ENCODE assay signal across 15 cellular contexts in the genomic region with DNA sequence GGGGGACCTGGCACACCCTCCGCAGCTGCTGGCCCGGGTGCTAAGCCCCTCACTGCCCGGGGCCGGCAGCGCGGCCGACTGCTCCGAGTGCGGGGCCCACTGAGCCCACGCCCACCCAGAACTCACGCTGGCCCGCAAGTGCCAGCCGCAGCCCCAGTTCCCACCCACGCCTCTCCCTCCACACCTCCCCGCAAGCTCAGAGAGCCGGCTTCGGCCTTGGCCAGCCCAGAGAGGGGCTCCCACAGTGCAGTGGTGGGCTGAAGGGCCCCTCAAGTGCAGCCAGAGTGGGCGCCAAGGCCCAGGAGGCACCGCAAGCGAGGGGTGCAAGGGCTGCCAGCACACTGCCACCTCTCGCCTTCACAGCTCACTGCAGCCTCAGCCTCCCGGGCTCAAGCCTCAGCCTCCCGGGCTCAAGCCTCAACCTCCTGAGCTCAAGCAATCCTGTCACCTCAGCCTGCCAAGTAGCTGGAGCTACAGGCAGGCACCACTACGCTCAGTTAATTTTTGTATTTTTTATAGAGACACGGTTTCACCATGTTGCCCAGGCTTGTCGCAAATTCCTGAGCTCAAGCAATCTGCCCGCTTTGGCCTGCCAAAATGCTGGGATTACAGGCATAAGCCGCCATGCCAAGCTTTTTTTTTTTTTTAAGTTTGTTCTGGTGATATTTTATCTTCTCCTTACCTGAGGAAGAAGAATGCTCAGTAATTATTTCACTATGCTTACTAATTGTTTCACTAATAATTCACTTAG.
DNase-seq lines count a peak whose midpoint lies in the region; ATAC-seq and TF ChIP-seq lines count a peak whose summit lies in the region.
"Had no signal": no experiment of that assay in that cellular context is flagged by ENCODE, and none has a peak within 500 bp of the region (broad histone marks: within the 10 kb centered on the region; RNA-seq: fewer than 3 reads in every experiment).

No MANE protein-coding gene starts in this region.

- TF ChIP-seq POLR2A in breast epithelium (IDR thresholded peaks at IDR 0.05) (no peak), prostate gland (IDR thresholded peaks at IDR 0.05) (no peak)

- H3K4me1 ChIP-seq in breast epithelium (no peaks in the 10 kb centered on the region), prostate gland (replicated peaks) (no peaks in the 10 kb centered on the region)
- H3K4me1 ChIP-seq: BLaER1 treated with 17β-estradiol and CSF1 and Interleukin-3, amounts not matched to agents 10 nM and 100 nM had no signal

- no peaks in the 10 kb centered on the region for H3K36me3 Mint-ChIP-seq in MCF 10A (ENCODE audit: insufficient read depth, unreplicated experiment)
- H3K36me3 Mint-ChIP-seq: CD4-positive, CD25-positive, alpha-beta regulatory T cell had no signal

- TF ChIP-seq CTCF in breast epithelium (IDR thresholded peaks at IDR 0.05) (no peak), MCF 10A (IDR thresholded peaks at IDR 0.05; ENCODE audit: unreplicated experiment) (no peak), epithelial cell of esophagus (IDR thresholded peaks at IDR 0.05; ENCODE audit: insufficient read depth, low read depth, low read length, missing control alignments) (no peak), prostate gland (IDR thresholded peaks at IDR 0.05) (no peak)

- H3K36me3 ChIP-seq in breast epithelium (no peaks in the 10 kb centered on the region), prostate gland (no peaks in the 10 kb centered on the region)
- H3K36me3 ChIP-seq: BLaER1 treated with 17β-estradiol and CSF1 and Interleukin-3, amounts not matched to agents 10 nM and 100 nM had no signal

- H3K27me3 Mint-ChIP-seq in MCF 10A (ENCODE audit: insufficient read depth, unreplicated experiment): no peaks in the 10 kb centered on the region
- H3K27me3 Mint-ChIP-seq: CD4-positive, CD25-positive, alpha-beta regulatory T cell had no signal

- no peak overlapping the region for H3K4me3 Mint-ChIP-seq in MCF 10A (ENCODE audit: unreplicated experiment)
- H3K4me3 Mint-ChIP-seq: CD4-positive, CD25-positive, alpha-beta regulatory T cell; GM23338 had no signal

- no peak for ATAC-seq in GM21786 (IDR thresholded peaks at IDR 0.05; ENCODE audit: unreplicated experiment)
- ATAC-seq: GM23338 had no signal

- no peaks in the 10 kb centered on the region for H3K4me1 Mint-ChIP-seq in MCF 10A (ENCODE audit: insufficient read depth, unreplicated experiment)
- H3K4me1 Mint-ChIP-seq: GM23338 had no signal

- CTCF ChIA-PET in MCF 10A (lab: Yijun Ruan, JAX): interaction anchor here (2.0 kb wide), 1 partner anchor 9 kb away, joined by 8 read pairs; no protein-coding TSS in a partner anchor

- 78% methylated on average over 26 of the region's 28 CpGs for WGBS in prostate gland

- intact Hi-C loops in breast epithelium (cut with DNase I; ENCODE audit: low total_unique reads): no loop called here
- intact Hi-C loops in MCF 10A (cut with micrococcal nuclease): no loop called here
- intact Hi-C loops in prostate gland (cut with DNase I): loop anchor here (10.0 kb wide), 2 partner anchors 72 to 208 kb away; a partner anchor contains a TSS

- H3K27ac ChIP-seq in breast epithelium (peak overlapping the region; percentile 48 to 74), prostate gland (peak overlapping the region in 1 of 2 donors; percentile 47)
- H3K27ac ChIP-seq: BLaER1 treated with 17β-estradiol and CSF1 and Interleukin-3, amounts not matched to agents 10 nM and 100 nM had no signal

- no peak overlapping the region for H3K27ac Mint-ChIP-seq in MCF 10A (ENCODE audit: low read depth, unreplicated experiment)
- H3K27ac Mint-ChIP-seq: CD4-positive, CD25-positive, alpha-beta regulatory T cell; GM23338 had no signal

- H3K9me3 ChIP-seq in breast epithelium (peaks cover 0 to 4% of the 10 kb centered on the region in 2 donors), prostate gland (no peaks in the 10 kb centered on the region)

- POLR2A ChIA-PET in MCF 10A (lab: Yijun Ruan, JAX): interaction anchor here (0.6 kb wide), 1 partner anchor 13 kb away, joined by 3 read pairs; no protein-coding TSS in a partner anchor

- no TSS peak for BruUV-seq in MCF 10A (replicated peaks; lab: Mats Ljungman, UMichigan)

- H3K4me3 ChIP-seq in breast epithelium: peak overlapping the region in 1 of 3 donors; percentile 22
- no peak overlapping the region for H3K4me3 ChIP-seq in epithelial cell of esophagus (ENCODE audit: low read length)
- H3K4me3 ChIP-seq in prostate gland: no peak overlapping the region
- H3K4me3 ChIP-seq: BLaER1 treated with 17β-estradiol and CSF1 and Interleukin-3, amounts not matched to agents 10 nM and 100 nM; GM23338 had no signal

- DNase-seq in breast epithelium (ENCODE audit: low spot score in 2 of 2) (peak in 1 of 2 donors; percentile 70), MCF 10A (ENCODE audit: unreplicated experiment) (no peak), epithelial cell of esophagus (ENCODE audit: low read depth) (peak; percentile 70), prostate gland (ENCODE audit: low spot score) (peak; percentile 73), HCEC 1CT (no peak)
- no peak for DNase-seq in stimulated activated CD4-positive, alpha-beta T cell treated with anti-CD3 and anti-CD28 coated beads, Interleukin-2, amount 100 ng/mL, for 48 hours
- DNase-seq: ACHN; CD4-positive, CD25-positive, alpha-beta regulatory T cell; DMS53; GF-D8; H7; IMR-90 had no signal

- no peaks in the 10 kb centered on the region for H3K27me3 ChIP-seq in breast epithelium
- no peaks in the 10 kb centered on the region for H3K27me3 ChIP-seq in prostate gland (replicated peaks; ENCODE audit: insufficient read depth)
- H3K27me3 ChIP-seq: BLaER1 treated with 17β-estradiol and CSF1 and Interleukin-3, amounts not matched to agents 10 nM and 100 nM had no signal

- H3K9me3 Mint-ChIP-seq in MCF 10A (ENCODE audit: unreplicated experiment): no peaks in the 10 kb centered on the region

Comparison
In these comparisons a context has a peak if more than half of its experiments do, and no peak if none do; other contexts are left out.
1. DNase-seq: peak in epithelial cell of esophagus (single experiment) and prostate gland (single experiment); none in MCF 10A (single experiment), stimulated activated CD4-positive, alpha-beta T cell treated with anti-CD3 and anti-CD28 coated beads, Interleukin-2, amount 100 ng/mL, for 48 hours (0 of 2) and HCEC 1CT (single experiment).